ENCODE assay signal across 1 cellular context in genomic region chr3:141739731-141740130, GRCh38.
TF ChIP-seq lines count a peak whose summit lies in the region.

No MANE protein-coding gene starts in this region.

TF ChIP-seq in K562, 482 proteins besides CTCF, POLR2A, EP300 and RAD21:
- TF ChIP-seq ZNF431 (CRISPR knock-in tag; IDR thresholded peaks at IDR 0.05) = no peak
- no peak for TF ChIP-seq HLTF (IDR thresholded peaks at IDR 0.05)
- no peak for TF ChIP-seq MAFF (IDR thresholded peaks at IDR 0.05; ENCODE audit: low read length)
- TF ChIP-seq PTBP1 (IDR thresholded peaks at IDR 0.05; ENCODE audit: low read depth, low read length) = no peak
- TF ChIP-seq FOXO4 (CRISPR knock-in tag; IDR thresholded peaks at IDR 0.05) = no peak
- TF ChIP-seq ZNF239 (CRISPR knock-in tag; IDR thresholded peaks at IDR 0.05) = no peak
- TF ChIP-seq POLR3G (IDR thresholded peaks at IDR 0.05; ENCODE audit: extremely low read depth, insufficient read length, insufficient replicate concordance) = no peak
- TF ChIP-seq GTF3C2 (IDR thresholded peaks at IDR 0.05; ENCODE audit: borderline replicate concordance, extremely low read depth, insufficient read length) = no peak
- TF ChIP-seq TCF7L2 (IDR thresholded peaks at IDR 0.05; ENCODE audit: low read depth, low read length) = no peak
- TF ChIP-seq STAT5A (IDR thresholded peaks at IDR 0.05; ENCODE audit: borderline replicate concordance, low read length) = no peak
TF ChIP-seq in K562: peak in this region for 0.
